In the genomic region with DNA sequence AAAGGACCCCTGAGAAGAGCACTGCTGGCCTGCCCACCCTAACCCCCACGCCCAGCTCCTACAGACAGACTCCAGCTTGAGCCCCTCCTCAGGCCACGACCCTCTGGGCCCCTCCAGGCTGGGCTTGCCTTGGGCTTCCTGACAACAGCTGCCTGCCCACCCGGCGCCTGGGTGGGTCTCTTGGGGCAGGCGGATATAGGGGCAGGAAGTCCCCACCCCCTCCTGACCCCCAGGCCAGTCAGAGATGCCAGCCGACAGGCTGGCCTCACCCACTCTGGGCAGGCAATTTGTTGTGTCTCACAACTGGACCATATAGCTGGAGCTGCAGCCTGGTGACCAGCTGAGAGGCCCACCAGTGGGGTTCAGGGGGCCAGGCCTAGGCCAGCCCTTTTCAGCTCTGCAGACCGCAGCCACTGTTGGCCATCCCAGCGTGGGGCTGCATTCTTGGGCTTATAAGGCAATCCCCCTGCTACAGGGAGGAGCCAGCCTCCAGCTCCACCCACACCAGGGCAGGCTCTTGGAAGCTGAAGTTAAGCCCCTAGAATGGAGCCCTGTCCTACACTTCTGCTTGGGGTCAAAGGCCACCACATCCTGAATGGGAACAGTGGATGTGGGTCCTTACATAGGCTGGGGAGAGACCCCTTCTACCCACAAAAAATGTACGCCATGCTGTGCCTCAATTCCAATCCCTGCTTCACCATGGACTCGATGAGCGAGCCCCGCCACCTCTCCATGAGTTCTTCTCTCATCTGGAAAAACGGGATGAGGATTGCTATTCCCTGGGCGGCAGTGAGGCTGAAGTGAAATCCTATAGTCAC, we compare ENCODE assay signal across 1 cellular context.
TF ChIP-seq lines count a peak whose summit lies in the region.

No MANE protein-coding gene starts in this region.

TF ChIP-seq in HCT116, 20 proteins besides CTCF, POLR2A, EP300 and RAD21 (continued from another document):
- TF ChIP-seq, protein P1, sequence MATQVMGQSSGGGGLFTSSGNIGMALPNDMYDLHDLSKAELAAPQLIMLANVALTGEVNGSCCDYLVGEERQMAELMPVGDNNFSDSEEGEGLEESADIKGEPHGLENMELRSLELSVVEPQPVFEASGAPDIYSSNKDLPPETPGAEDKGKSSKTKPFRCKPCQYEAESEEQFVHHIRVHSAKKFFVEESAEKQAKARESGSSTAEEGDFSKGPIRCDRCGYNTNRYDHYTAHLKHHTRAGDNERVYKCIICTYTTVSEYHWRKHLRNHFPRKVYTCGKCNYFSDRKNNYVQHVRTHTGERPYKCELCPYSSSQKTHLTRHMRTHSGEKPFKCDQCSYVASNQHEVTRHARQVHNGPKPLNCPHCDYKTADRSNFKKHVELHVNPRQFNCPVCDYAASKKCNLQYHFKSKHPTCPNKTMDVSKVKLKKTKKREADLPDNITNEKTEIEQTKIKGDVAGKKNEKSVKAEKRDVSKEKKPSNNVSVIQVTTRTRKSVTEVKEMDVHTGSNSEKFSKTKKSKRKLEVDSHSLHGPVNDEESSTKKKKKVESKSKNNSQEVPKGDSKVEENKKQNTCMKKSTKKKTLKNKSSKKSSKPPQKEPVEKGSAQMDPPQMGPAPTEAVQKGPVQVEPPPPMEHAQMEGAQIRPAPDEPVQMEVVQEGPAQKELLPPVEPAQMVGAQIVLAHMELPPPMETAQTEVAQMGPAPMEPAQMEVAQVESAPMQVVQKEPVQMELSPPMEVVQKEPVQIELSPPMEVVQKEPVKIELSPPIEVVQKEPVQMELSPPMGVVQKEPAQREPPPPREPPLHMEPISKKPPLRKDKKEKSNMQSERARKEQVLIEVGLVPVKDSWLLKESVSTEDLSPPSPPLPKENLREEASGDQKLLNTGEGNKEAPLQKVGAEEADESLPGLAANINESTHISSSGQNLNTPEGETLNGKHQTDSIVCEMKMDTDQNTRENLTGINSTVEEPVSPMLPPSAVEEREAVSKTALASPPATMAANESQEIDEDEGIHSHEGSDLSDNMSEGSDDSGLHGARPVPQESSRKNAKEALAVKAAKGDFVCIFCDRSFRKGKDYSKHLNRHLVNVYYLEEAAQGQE (IDR thresholded peaks at IDR 0.05; ENCODE audit: low read depth): no peak
- TF ChIP-seq SRF (IDR thresholded peaks at IDR 0.05; ENCODE audit: low read depth): no peak
- TF ChIP-seq JUND (IDR thresholded peaks at IDR 0.05): no peak
TF ChIP-seq in HCT116: peak in this region for 0.
